Comparison of ENCODE assay signal across 8 cellular contexts in the genomic region with DNA sequence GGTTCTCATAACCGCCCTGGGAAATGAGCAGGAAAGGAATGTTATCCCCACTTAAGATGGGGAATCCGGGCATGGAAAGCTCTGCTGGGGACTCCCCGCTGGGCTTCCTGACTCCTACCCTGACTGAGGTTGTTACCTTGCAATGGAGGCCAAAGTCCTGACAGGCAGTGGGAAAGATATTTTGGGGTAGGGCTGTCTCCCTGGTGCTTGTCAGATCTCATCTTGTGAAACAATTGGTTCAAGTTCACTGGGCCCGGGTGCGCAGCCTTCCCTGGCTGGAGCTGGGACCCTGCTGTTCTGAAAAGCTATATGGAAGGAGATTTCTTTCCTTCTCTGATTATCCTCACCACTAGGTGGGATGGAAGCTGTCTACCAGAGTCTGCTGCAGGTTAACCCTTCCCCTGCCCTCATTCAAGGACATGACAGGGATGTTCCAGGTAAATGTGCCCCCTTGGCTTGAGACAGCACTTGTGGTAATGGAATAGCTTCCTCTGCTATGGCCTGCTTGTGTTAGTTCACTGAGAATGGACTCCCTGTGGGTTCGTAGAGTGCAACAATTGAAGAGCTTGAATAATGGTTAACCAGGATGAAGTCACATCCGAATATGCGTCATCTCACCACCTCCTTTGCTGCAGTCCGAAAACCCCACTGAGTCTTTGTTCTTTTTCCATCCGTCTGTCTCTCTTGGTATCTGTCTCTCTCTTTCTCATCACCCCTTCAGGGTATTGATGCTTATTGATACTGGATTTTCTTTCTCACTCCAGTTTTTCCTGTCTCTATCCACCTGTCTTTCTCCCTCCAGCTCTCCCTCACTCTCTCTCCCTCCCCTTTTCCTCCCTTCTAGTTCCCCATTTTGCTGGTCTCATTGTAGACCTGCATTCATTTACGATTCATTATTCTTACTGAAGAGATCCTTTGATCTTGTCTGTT.
DNase-seq lines count a peak whose midpoint lies in the region; ATAC-seq, FAIRE-seq and TF ChIP-seq lines count a peak whose summit lies in the region.

No MANE protein-coding gene starts in this region.

- no peaks in the 10 kb centered on the region for H3K27me3 Mint-ChIP-seq in activated naive CD4-positive, alpha-beta T cell treated with anti-CD3 and anti-CD28 coated beads for 36 hours (ENCODE audit: low read depth)
- peaks cover 18 to 36% (median 26%) of the 10 kb centered on the region in 3 donors for H3K27me3 Mint-ChIP-seq in CD14-positive monocyte (ENCODE audit: low read depth in 3 of 3)

- no peak overlapping the region for H3K4me3 Mint-ChIP-seq in activated naive CD4-positive, alpha-beta T cell treated with anti-CD3 and anti-CD28 coated beads for 36 hours
- H3K4me3 Mint-ChIP-seq in CD14-positive monocyte = no peak overlapping the region

- H3K4me1 Mint-ChIP-seq in activated naive CD4-positive, alpha-beta T cell treated with anti-CD3 and anti-CD28 coated beads for 36 hours (ENCODE audit: low read depth) = peaks cover 29% of the 10 kb centered on the region
- H3K4me1 Mint-ChIP-seq in CD14-positive monocyte = peaks cover 24% of the 10 kb centered on the region

- no peaks in the 10 kb centered on the region for H3K36me3 ChIP-seq in OCI-LY3 (replicated peaks; ENCODE audit: low read depth, low read length)

- intact Hi-C loops in activated naive CD4-positive, alpha-beta T cell treated with anti-CD3 and anti-CD28 coated beads for 36 hours (cut with micrococcal nuclease) = loop anchor here (1.0 kb wide), 1 partner anchor 10 kb away; no protein-coding TSS in a partner anchor
- intact Hi-C loops in CD14-positive monocyte (cut with micrococcal nuclease) = loop anchor here in 1 of 2 donors (5.0 to 10.0 kb wide), 2 partner anchors 68 to 135 kb away; a partner anchor contains a TSS

- peak; percentile 29 for DNase-seq in activated naive CD4-positive, alpha-beta T cell treated with anti-CD3 and anti-CD28 coated beads for 36 hours
- no peak for DNase-seq in activated naive CD4-positive, alpha-beta T cell (lab: John Stamatoyannopoulos, UW)
- peak; percentile 36 for DNase-seq in iPS-NIHi11 (ENCODE audit: low spot score)
- no peak for DNase-seq in CD14-positive monocyte (ENCODE audit: low spot score)
- no peak for DNase-seq in frontal cortex (ENCODE audit: low spot score in 2 of 2)
- no peak for DNase-seq in ureter (ENCODE audit: low spot score)

- H3K27me3 ChIP-seq in OCI-LY3 (ENCODE audit: low read depth, low read length) = no peaks in the 10 kb centered on the region

- no peak for FAIRE-seq in frontal cortex (lab: Jason Lieb, UNC)

- CTCF ChIA-PET in activated naive CD4-positive, alpha-beta T cell treated with anti-CD3 and anti-CD28 coated beads for 36 hours (lab: Charles Lee) = interaction anchor here (0.6 to 1.2 kb wide), 4 partner anchors 11 to 166 kb away, joined by 3 to 4 read pairs (median 3); no protein-coding TSS in a partner anchor

- H3K4me3 ChIP-seq in OCI-LY3 (ENCODE audit: low read length) = peak overlapping the region; percentile 71

- no peaks in the 10 kb centered on the region for H3K9me3 ChIP-seq in OCI-LY3 (ENCODE audit: insufficient read depth, low read length)

- peak overlapping the region; percentile 57 for H3K27ac Mint-ChIP-seq in activated naive CD4-positive, alpha-beta T cell treated with anti-CD3 and anti-CD28 coated beads for 36 hours
- H3K27ac Mint-ChIP-seq in CD14-positive monocyte = peak overlapping the region in 3 of 7 donors; percentile 3 to 33 (median 31)

- H3K9me3 Mint-ChIP-seq in activated naive CD4-positive, alpha-beta T cell treated with anti-CD3 and anti-CD28 coated beads for 36 hours = no peaks in the 10 kb centered on the region
- H3K9me3 Mint-ChIP-seq in CD14-positive monocyte = peaks cover 0 to 2% (median 0%) of the 10 kb centered on the region in 7 donors

- TF ChIP-seq CTCF in OCI-LY3 (IDR thresholded peaks at IDR 0.05; ENCODE audit: low read depth, low read length) (peak; percentile 17; the same call in 1 of the 2 replicates), CD14-positive monocyte (IDR thresholded peaks at IDR 0.05) (no peak)

- no peaks in the 10 kb centered on the region for H3K36me3 Mint-ChIP-seq in activated naive CD4-positive, alpha-beta T cell treated with anti-CD3 and anti-CD28 coated beads for 36 hours (ENCODE audit: low read depth)
- H3K36me3 Mint-ChIP-seq in CD14-positive monocyte = no peaks in the 10 kb centered on the region

- H2AFZ ChIP-seq in OCI-LY3 (ENCODE audit: low read depth, low read length) = peak overlapping the region; percentile 85

- H3K79me2 ChIP-seq in OCI-LY3 (ENCODE audit: low read length) = no peaks in the 10 kb centered on the region

- no peaks in the 10 kb centered on the region for H4K20me1 ChIP-seq in OCI-LY3 (ENCODE audit: insufficient read depth, low read length)

- peak; percentile 76 for ATAC-seq in HG02798 (IDR thresholded peaks at IDR 0.05; ENCODE audit: poor library complexity, unreplicated experiment)

- peak overlapping the region; percentile 58 for H3K9ac ChIP-seq in OCI-LY3 (ENCODE audit: low read length)

- peak overlapping the region; percentile 98 for H3K4me2 ChIP-seq in OCI-LY3 (ENCODE audit: low read length)

- peak overlapping the region; percentile 81 for H3K27ac ChIP-seq in OCI-LY3 (ENCODE audit: low read length)

- H3K4me1 ChIP-seq in OCI-LY3 (ENCODE audit: low read length) = peaks cover 77% of the 10 kb centered on the region

Comparison
In these comparisons a context has a peak if more than half of its experiments do, and no peak if none do; other contexts are left out.
1. DNase-seq: peak in activated naive CD4-positive, alpha-beta T cell treated with anti-CD3 and anti-CD28 coated beads for 36 hours (single experiment) and iPS-NIHi11 (single experiment); none in activated naive CD4-positive, alpha-beta T cell (0 of 4), CD14-positive monocyte (single experiment), frontal cortex (0 of 2) and ureter (single experiment).